Comparison of ENCODE assay signal across 1 cellular context in genomic region chr3:133506215-133506901, GRCh38.
TF ChIP-seq lines count a peak whose summit lies in the region.

No MANE protein-coding gene starts in this region.

TF ChIP-seq in GM12878, 131 proteins besides CTCF, POLR2A, EP300 and RAD21 (continued from another document and continues in another):
- TF ChIP-seq SKIL (IDR thresholded peaks at IDR 0.05; ENCODE audit: low read depth, poor library complexity, severe bottlenecking) (peak; percentile 74), ELK1 (IDR thresholded peaks at IDR 0.05; ENCODE audit: low read depth, low read length) (no peak), MTA3 (IDR thresholded peaks at IDR 0.05; ENCODE audit: borderline replicate concordance, low read length) (0 out of 2 replicates have a peak, but pooled peaks have one; percentile 4), HSF1 (IDR thresholded peaks at IDR 0.05; ENCODE audit: low read depth, low read length) (no peak), MTA2 (IDR thresholded peaks at IDR 0.05; ENCODE audit: low read depth) (peak; percentile 76), YBX1 (IDR thresholded peaks at IDR 0.05) (no peak), ZBTB11 (CRISPR knock-in tag; IDR thresholded peaks at IDR 0.05) (no peak), HDAC6 (IDR thresholded peaks at IDR 0.05; ENCODE audit: unreplicated experiment) (no peak), KLF5 (IDR thresholded peaks at IDR 0.05; ENCODE audit: partially characterized antibody) (no peak), CBX5 (IDR thresholded peaks at IDR 0.05; ENCODE audit: low read depth) (no peak), PAX8 (IDR thresholded peaks at IDR 0.05) (no peak), EGR1 (IDR thresholded peaks at IDR 0.05; ENCODE audit: borderline replicate concordance in 1 of 2, low read depth in 2 of 2, low read length in 2 of 2) (no peak), BHLHE40 (IDR thresholded peaks at IDR 0.05; ENCODE audit: borderline replicate concordance in 1 of 2, low read depth in 2 of 2, low read length in 1 of 2) (peak; percentile 13 to 37; a peak in 2 of 4 replicates), FOXM1 (IDR thresholded peaks at IDR 0.05; ENCODE audit: low read depth, low read length) (no peak), CREM (IDR thresholded peaks at IDR 0.05; ENCODE audit: low read depth) (peak; percentile 69; the same call in 1 of the 2 replicates), BACH1 (IDR thresholded peaks at IDR 0.05; ENCODE audit: borderline replicate concordance) (peak; percentile 57; the same call in 1 of the 2 replicates), STAT3 (IDR thresholded peaks at IDR 0.05; ENCODE audit: low read depth, low read length) (no peak), RUNX3 (IDR thresholded peaks at IDR 0.05; ENCODE audit: low read length) (no peak), NRF1 (conservative IDR thresholded peaks at IDR 0.05; ENCODE audit: low read depth, low read length) (no peak), NFIC (IDR thresholded peaks at IDR 0.05; ENCODE audit: low read depth, low read length) (no peak), HDGF (IDR thresholded peaks at IDR 0.05) (peak; percentile 87), POLR2AphosphoS2 (IDR thresholded peaks at IDR 0.05; ENCODE audit: low read depth, low read length) (no peak), NFXL1 (IDR thresholded peaks at IDR 0.05; ENCODE audit: borderline replicate concordance) (no peak), NR2C1 (IDR thresholded peaks at IDR 0.05) (peak; percentile 82), ZZZ3 (IDR thresholded peaks at IDR 0.05; ENCODE audit: control insufficient read depth, insufficient read length, low read depth) (no peak), ATF2 (IDR thresholded peaks at IDR 0.05; ENCODE audit: low read length) (peak; percentile 22; the same call in 1 of the 2 replicates), TBL1XR1 (IDR thresholded peaks at IDR 0.05; ENCODE audit: low read depth, low read length) (no peak), SUZ12 (IDR thresholded peaks at IDR 0.05; ENCODE audit: unreplicated experiment) (no peak), MEF2A (IDR thresholded peaks at IDR 0.05; ENCODE audit: insufficient read depth, low read depth, low read length) (no peak), RBBP5 (conservative IDR thresholded peaks at IDR 0.05) (no peak; the same call in 1 of the 2 replicates), RB1 (IDR thresholded peaks at IDR 0.05; ENCODE audit: borderline replicate concordance) (no peak), IKZF2 (IDR thresholded peaks at IDR 0.05) (peak; percentile 80 to 86), SMC3 (IDR thresholded peaks at IDR 0.05; ENCODE audit: borderline replicate concordance, low read length) (no peak; the same call in 1 of the 2 replicates), STAT1 (conservative IDR thresholded peaks at IDR 0.05) (no peak), CEBPZ (IDR thresholded peaks at IDR 0.05; ENCODE audit: low read depth, low read length) (no peak), FOXK2 (IDR thresholded peaks at IDR 0.05) (no peak; the same call in 1 of the 2 replicates), REST (IDR thresholded peaks at IDR 0.05; ENCODE audit: low read depth, low read length) (no peak), ZBTB4 (CRISPR knock-in tag; IDR thresholded peaks at IDR 0.05) (no peak)
